8 cellular contexts compared by ENCODE assay signal in the genomic region with DNA sequence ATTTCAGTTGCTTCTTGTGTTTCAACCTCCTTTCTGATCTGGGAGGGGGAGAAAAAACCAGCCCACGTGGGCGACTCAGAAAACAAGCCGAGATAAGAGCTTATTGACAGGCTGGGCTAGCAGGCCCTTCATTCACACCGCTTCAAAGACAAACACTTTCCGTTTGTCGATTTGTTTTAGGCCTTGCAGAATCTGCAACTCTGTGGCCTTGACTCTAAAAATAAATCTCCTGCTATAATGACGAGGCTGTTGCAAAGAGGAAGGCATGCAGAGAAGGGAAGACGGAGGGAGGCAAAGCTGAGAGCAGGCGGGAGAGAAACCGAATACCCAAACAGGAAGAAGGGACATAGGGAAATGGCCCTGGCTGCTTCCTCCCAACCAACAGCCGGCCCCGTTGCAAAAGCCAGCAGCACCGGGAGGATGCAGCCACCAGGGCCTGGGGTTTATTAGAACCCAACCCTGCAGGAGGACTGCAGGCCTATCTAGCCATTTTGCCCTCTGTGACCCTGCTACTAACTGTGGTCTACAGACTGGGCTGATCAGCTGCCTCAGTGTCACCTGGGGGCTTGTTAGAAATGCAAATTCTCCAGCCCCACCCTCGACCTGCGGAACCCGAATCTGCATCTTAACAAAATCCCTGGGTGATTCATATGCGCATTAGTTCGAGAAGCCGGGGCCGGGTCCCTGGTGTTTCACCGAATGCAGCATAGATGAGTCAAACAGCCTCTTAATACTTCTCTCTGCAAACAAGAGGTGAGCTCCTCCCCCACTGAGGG.
DNase-seq lines count a peak whose midpoint lies in the region; ATAC-seq and TF ChIP-seq lines count a peak whose summit lies in the region.

No MANE protein-coding gene starts in this region.

- ATAC-seq in GM19463 (IDR thresholded peaks at IDR 0.05; ENCODE audit: unreplicated experiment): no peak

- no peaks in the 10 kb centered on the region for H3K36me3 Mint-ChIP-seq in activated CD4-positive, alpha-beta T cell treated with anti-CD3 and anti-CD28 coated beads, Interleukin-2, amount 10 ng/mL, durations not matched to agents 24 days and 14 days (ENCODE audit: low read depth)

- H3K4me3 Mint-ChIP-seq in activated CD4-positive, alpha-beta T cell treated with anti-CD3 and anti-CD28 coated beads, Interleukin-2, amount 10 ng/mL, durations not matched to agents 24 days and 14 days: peak overlapping the region; percentile 82

- H3K27ac Mint-ChIP-seq in activated CD4-positive, alpha-beta T cell treated with anti-CD3 and anti-CD28 coated beads, Interleukin-2, amount 10 ng/mL, durations not matched to agents 24 days and 14 days: peak overlapping the region; percentile 99

- H3K9me3 ChIP-seq in neuron (ENCODE audit: low read length) (no peaks in the 10 kb centered on the region), transverse colon (no peaks in the 10 kb centered on the region), uterus (no peaks in the 10 kb centered on the region)

- no peaks in the 10 kb centered on the region for H3K36me3 ChIP-seq in neuron (ENCODE audit: insufficient read depth, low read length)
- no peaks in the 10 kb centered on the region for H3K36me3 ChIP-seq in transverse colon
- no peaks in the 10 kb centered on the region for H3K36me3 ChIP-seq in uterus

- no peaks in the 10 kb centered on the region for H3K9me3 Mint-ChIP-seq in activated CD4-positive, alpha-beta T cell treated with anti-CD3 and anti-CD28 coated beads, Interleukin-2, amount 10 ng/mL, durations not matched to agents 24 days and 14 days

- H3K4me3 ChIP-seq in neuron (ENCODE audit: low read length) (peak overlapping the region; percentile 42), transverse colon (no peak overlapping the region), uterus (no peak overlapping the region)

- DNase-seq in NCI-H2227 treated with DMSO at 0.1 percent for 48 hours (lab: John Stamatoyannopoulos, UW): peak; percentile 24
- no peak for DNase-seq in NCI-H2227 (lab: John Stamatoyannopoulos, UW; ENCODE audit: unreplicated experiment)
- peak; percentile 81 for DNase-seq in activated CD4-positive, alpha-beta T cell treated with anti-CD3 and anti-CD28 coated beads, Interleukin-2, amount 10 ng/mL, durations not matched to agents 24 days and 14 days
- peak; percentile 33 for DNase-seq in effector CD4-positive, alpha-beta T cell
- DNase-seq in transverse colon: no peak
- DNase-seq in uterus: no peak

- TF ChIP-seq EP300 in transverse colon (IDR thresholded peaks at IDR 0.05; ENCODE audit: low read depth): no peak

- peak overlapping the region; percentile 82 for H2AFZ ChIP-seq in neuron (ENCODE audit: low read depth, low read length)

- H3K27ac ChIP-seq in transverse colon (peak overlapping the region; percentile 49 to 59 (median 54)), uterus (peak overlapping the region in 1 of 2 donors; percentile 10)

- no peaks in the 10 kb centered on the region for H3K27me3 Mint-ChIP-seq in activated CD4-positive, alpha-beta T cell treated with anti-CD3 and anti-CD28 coated beads, Interleukin-2, amount 10 ng/mL, durations not matched to agents 24 days and 14 days

- WGBS in transverse colon (ENCODE audit: low coverage in 1 of 2), 2 donors: 25% methylated on average over 21 of the region's 21 CpGs; no CpG with 5 or more reads in 1 of the 2 donors

- TF ChIP-seq CTCF in transverse colon (IDR thresholded peaks at IDR 0.05) (no peak), uterus (IDR thresholded peaks at IDR 0.05) (no peak)

- intact Hi-C loops in activated CD4-positive, alpha-beta T cell treated with anti-CD3 and anti-CD28 coated beads, Interleukin-2, amount 10 ng/mL, durations not matched to agents 24 days and 14 days (cut with micrococcal nuclease): loop anchor here (1.0 to 10.0 kb wide), 8 partner anchors 11 to 437 kb away; a partner anchor contains a TSS
- intact Hi-C loops in transverse colon (cut with DNase I; ENCODE audit: low total_unique reads) (no loop called here), uterus (cut with DNase I; ENCODE audit: low total_unique reads) (no loop called here)

- H3K27me3 ChIP-seq in neuron (ENCODE audit: insufficient read depth, low read length) (peaks cover 2% of the 10 kb centered on the region), transverse colon (no peaks in the 10 kb centered on the region), uterus (no peaks in the 10 kb centered on the region)

- peaks cover 4% of the 10 kb centered on the region for H3K4me1 ChIP-seq in neuron (ENCODE audit: insufficient read depth, low read length)
- peaks cover 0 to 9% (median 4%) of the 10 kb centered on the region in 4 donors for H3K4me1 ChIP-seq in transverse colon
- H3K4me1 ChIP-seq in uterus: no peaks in the 10 kb centered on the region

- in situ Hi-C loops in transverse colon (cut with MboI; ENCODE audit: low pct_ligation_motif_present in 1 of 4, low pct_unique_long_range_greater_than_20kb in 1 of 4, low sequenced_read_pairs in 3 of 4): no loop called here

- TF ChIP-seq POLR2A in transverse colon (IDR thresholded peaks at IDR 0.05) (no peak), uterus (IDR thresholded peaks at IDR 0.05) (no peak)

- H3K4me1 Mint-ChIP-seq in activated CD4-positive, alpha-beta T cell treated with anti-CD3 and anti-CD28 coated beads, Interleukin-2, amount 10 ng/mL, durations not matched to agents 24 days and 14 days: peaks cover 37% of the 10 kb centered on the region

Comparison
In these comparisons a context has a peak if more than half of its experiments do, and no peak if none do; other contexts are left out.
1. DNase-seq: peak in NCI-H2227 treated with DMSO at 0.1 percent for 48 hours (single experiment), activated CD4-positive, alpha-beta T cell treated with anti-CD3 and anti-CD28 coated beads, Interleukin-2, amount 10 ng/mL, durations not matched to agents 24 days and 14 days (single experiment) and effector CD4-positive, alpha-beta T cell (single experiment); none in NCI-H2227 (single experiment), transverse colon (single experiment) and uterus (0 of 2).